8 cellular contexts compared by ENCODE assay signal in genomic region chr1:156705918-156706646, GRCh38.
DNase-seq lines count a peak whose midpoint lies in the region; ATAC-seq and TF ChIP-seq lines count a peak whose summit lies in the region.

No MANE protein-coding gene starts in this region.

- H3K9me3 Mint-ChIP-seq in dendritic cell treated with granulocyte-macrophage colony-stimulating factor and Interleukin-4, amounts not matched to agents 40 ng/mL and 50 ng/mL, for 4 days, result no peaks in the 10 kb centered on the region
- H3K9me3 Mint-ChIP-seq in memory B cell, result no peaks in the 10 kb centered on the region

- ATAC-seq in memory B cell (ENCODE audit: low read depth) (peak; percentile 78), GM18502 (IDR thresholded peaks at IDR 0.05; ENCODE audit: poor library complexity, unreplicated experiment) (no peak), HG02981 (IDR thresholded peaks at IDR 0.05; ENCODE audit: unreplicated experiment) (no peak)

- peaks cover 58% of the 10 kb centered on the region for H3K4me1 Mint-ChIP-seq in dendritic cell treated with granulocyte-macrophage colony-stimulating factor and Interleukin-4, amounts not matched to agents 40 ng/mL and 50 ng/mL, for 4 days (ENCODE audit: low read depth)
- H3K4me1 Mint-ChIP-seq in memory B cell, result peaks cover 15% of the 10 kb centered on the region

- H3K27me3 Mint-ChIP-seq in dendritic cell treated with granulocyte-macrophage colony-stimulating factor and Interleukin-4, amounts not matched to agents 40 ng/mL and 50 ng/mL, for 4 days, result peaks cover 85% of the 10 kb centered on the region
- peaks cover 14% of the 10 kb centered on the region for H3K27me3 Mint-ChIP-seq in memory B cell

- TF ChIP-seq CTCF in GM12874 (IDR thresholded peaks at IDR 0.05; ENCODE audit: insufficient read depth, low read depth, low read length), result peak; percentile 91

- no peaks in the 10 kb centered on the region for H3K36me3 Mint-ChIP-seq in dendritic cell treated with granulocyte-macrophage colony-stimulating factor and Interleukin-4, amounts not matched to agents 40 ng/mL and 50 ng/mL, for 4 days (ENCODE audit: low read depth)
- no peaks in the 10 kb centered on the region for H3K36me3 Mint-ChIP-seq in memory B cell

- intact Hi-C loops in dendritic cell treated with granulocyte-macrophage colony-stimulating factor and Interleukin-4, amounts not matched to agents 40 ng/mL and 50 ng/mL, for 4 days (cut with micrococcal nuclease), result no loop called here

- H3K4me3 Mint-ChIP-seq in dendritic cell treated with granulocyte-macrophage colony-stimulating factor and Interleukin-4, amounts not matched to agents 40 ng/mL and 50 ng/mL, for 4 days, result peak overlapping the region; percentile 69
- peak overlapping the region; percentile 93 for H3K4me3 Mint-ChIP-seq in memory B cell

- peak overlapping the region; percentile 50 for H3K27ac Mint-ChIP-seq in dendritic cell treated with granulocyte-macrophage colony-stimulating factor and Interleukin-4, amounts not matched to agents 40 ng/mL and 50 ng/mL, for 4 days
- peak overlapping the region; percentile 67 for H3K27ac Mint-ChIP-seq in memory B cell

- DNase-seq in NCI-H2107 (lab: John Stamatoyannopoulos, UW) (peak; percentile 74), memory B cell (ENCODE audit: low spot score in 2 of 2) (peak; percentile 63 to 68)
- peak; percentile 81 to 82 for DNase-seq in activated CD4-positive, alpha-beta T cell treated with anti-CD3 and anti-CD28 coated beads, Interleukin-2, amount 50 U/mL, for 48 hours
- DNase-seq in stimulated activated CD8-positive, alpha-beta memory T cell treated with anti-CD3 and anti-CD28 coated beads, Interleukin-12 subunit alpha, Interleukin-12 subunit beta, amount 100 ng/mL, for 4 hours (ENCODE audit: low read depth), result peak; percentile 37
